8 cellular contexts compared by ENCODE assay signal in genomic region chr16:46973457-46974324, GRCh38. TPM values are rescaled to one million over a fixed set of nuclear protein-coding genes. Genes with fewer than 3 reads are reported as not detected.
DNase-seq lines count a peak whose midpoint lies in the region; ATAC-seq lines count a peak whose summit lies in the region.

Gene DNAJA2 (minus strand): TSS chr16:46973674. CDS start chr16:46973572, 102 bp downstream.

- no peak within 1 kb of the TSS for H3K4ac ChIP-seq in mesendoderm (ENCODE audit: low read depth, low read length)

- peak within 1 kb of the TSS; percentile 88 for H3K27ac ChIP-seq in mesendoderm (ENCODE audit: low read depth, low read length)

- H3K27me3 ChIP-seq in endocrine pancreas (ENCODE audit: control insufficient read depth, insufficient read depth, low read length) (no peaks in the 10 kb centered on the region), mesendoderm (ENCODE audit: insufficient read depth, low read length, poor library complexity) (no peaks in the 10 kb centered on the region)

- H3K79me2 ChIP-seq in mesendoderm (ENCODE audit: control insufficient read depth, insufficient read depth, low read length) = peaks cover 31% of the 10 kb centered on the region

- peak within 1 kb of the TSS; percentile 15 for H3K23ac ChIP-seq in mesendoderm (ENCODE audit: low read length)

- peak within 1 kb of the TSS; percentile 96 for H3K4me2 ChIP-seq in mesendoderm (ENCODE audit: low read length)

- H3K36me3 ChIP-seq in endocrine pancreas (ENCODE audit: control insufficient read depth, insufficient read depth, low read length) = no peaks in the 10 kb centered on the region
- peaks cover 3% of the 10 kb centered on the region for H3K36me3 ChIP-seq in mesendoderm (ENCODE audit: control insufficient read depth, insufficient read depth, low read length)

- H4K5ac ChIP-seq in mesendoderm (ENCODE audit: low read length) = no peak within 1 kb of the TSS

- H3K56ac ChIP-seq in mesendoderm (ENCODE audit: low read length) = peak within 1 kb of the TSS; percentile 99

- no CpG with 5 or more reads among the region's 68 CpGs for WGBS in mesendoderm (ENCODE audit: extremely low coverage, insufficient coverage, low lambda C conversion rate)

- H2BK5ac ChIP-seq in mesendoderm (ENCODE audit: low read length) = peak within 1 kb of the TSS; percentile 80

- no peak within 1 kb of the TSS for H2BK120ac ChIP-seq in mesendoderm (ENCODE audit: low read depth, low read length)

- H3K9ac ChIP-seq in endocrine pancreas (ENCODE audit: control insufficient read depth, insufficient read depth, low read length) = peak within 1 kb of the TSS; percentile 90
- H3K9ac ChIP-seq in mesendoderm (ENCODE audit: low read length) = peak within 1 kb of the TSS; percentile 98

- H3K18ac ChIP-seq in mesendoderm (ENCODE audit: low read length) = peak within 1 kb of the TSS; percentile 85

- H3K4me3 ChIP-seq in endocrine pancreas (ENCODE audit: control insufficient read depth, insufficient read depth, low read length) (peak within 1 kb of the TSS; percentile 98), mesendoderm (ENCODE audit: low read length) (peak within 1 kb of the TSS; percentile 98)

- H3K4me1 ChIP-seq in endocrine pancreas (ENCODE audit: control insufficient read depth, insufficient read depth, low read length) (peaks cover 13% of the 10 kb centered on the region), mesendoderm (ENCODE audit: control insufficient read depth, low read depth, low read length) (peaks cover 8% of the 10 kb centered on the region)

- H2AK5ac ChIP-seq in mesendoderm (ENCODE audit: low read length) = no peak within 1 kb of the TSS

- H2BK15ac ChIP-seq in mesendoderm (replicated peaks; ENCODE audit: low read depth) = no peak within 1 kb of the TSS

- DNase-seq in COLO829 (ENCODE audit: low spot score) (peak; percentile 72), HS-5 (ENCODE audit: low read depth) (peak; percentile 44), NOMO-1 (lab: John Stamatoyannopoulos, UW; ENCODE audit: unreplicated experiment in 2 of 2) (peak; percentile 78 to 92), mesendoderm (peak; percentile 94)
- peak; percentile 77 to 86 (median 82) for DNase-seq in activated CD8-positive, alpha-beta memory T cell treated with anti-CD3 and anti-CD28 coated beads for 48 hours (ENCODE audit: low read depth in 2 of 3, low spot score in 2 of 3)
- peak; percentile 85 for DNase-seq in stimulated activated CD8-positive, alpha-beta memory T cell treated with anti-CD3 and anti-CD28 coated beads, Interleukin-12 subunit alpha, Interleukin-12 subunit beta, amount 100 ng/mL, for 4 hours (ENCODE audit: low read depth)

- peak; percentile 80 for ATAC-seq in GM19468 (IDR thresholded peaks at IDR 0.05; ENCODE audit: extremely low read depth, unreplicated experiment)

- H3K79me1 ChIP-seq in mesendoderm (ENCODE audit: low read length) = peaks cover 8% of the 10 kb centered on the region

- H4K8ac ChIP-seq in mesendoderm (ENCODE audit: low read depth, low read length) = peak within 1 kb of the TSS; percentile 65

- no peaks in the 10 kb centered on the region for H3K9me3 ChIP-seq in endocrine pancreas (ENCODE audit: control insufficient read depth, low read length)

RNA-seq across cellular contexts. Expression of gene DNAJA2, which starts in this region (rescaled TPM):
- 52.3 TPM for polyA plus RNA-seq in mesendoderm (2013, experiment 1 of 2)
- polyA plus RNA-seq in mesendoderm (2013, experiment 2 of 2) = 52.5 TPM

Comparison
In these comparisons a context has a peak if more than half of its experiments do, and no peak if none do; other contexts are left out.
1. Peak in every context shown above with its lines: DNase-seq, ATAC-seq, H3K4me3 ChIP-seq and H3K27ac ChIP-seq.
2. DNase-seq: peak in every context shown above with its lines; median percentile 94 in mesendoderm; 85 in NOMO-1; 85 in stimulated activated CD8-positive, alpha-beta memory T cell treated with anti-CD3 and anti-CD28 coated beads, Interleukin-12 subunit alpha, Interleukin-12 subunit beta, amount 100 ng/mL, for 4 hours; 82 in activated CD8-positive, alpha-beta memory T cell treated with anti-CD3 and anti-CD28 coated beads for 48 hours; 72 in COLO829; 44 in HS-5.